ENCODE assay signal across 8 cellular contexts in the genomic region with DNA sequence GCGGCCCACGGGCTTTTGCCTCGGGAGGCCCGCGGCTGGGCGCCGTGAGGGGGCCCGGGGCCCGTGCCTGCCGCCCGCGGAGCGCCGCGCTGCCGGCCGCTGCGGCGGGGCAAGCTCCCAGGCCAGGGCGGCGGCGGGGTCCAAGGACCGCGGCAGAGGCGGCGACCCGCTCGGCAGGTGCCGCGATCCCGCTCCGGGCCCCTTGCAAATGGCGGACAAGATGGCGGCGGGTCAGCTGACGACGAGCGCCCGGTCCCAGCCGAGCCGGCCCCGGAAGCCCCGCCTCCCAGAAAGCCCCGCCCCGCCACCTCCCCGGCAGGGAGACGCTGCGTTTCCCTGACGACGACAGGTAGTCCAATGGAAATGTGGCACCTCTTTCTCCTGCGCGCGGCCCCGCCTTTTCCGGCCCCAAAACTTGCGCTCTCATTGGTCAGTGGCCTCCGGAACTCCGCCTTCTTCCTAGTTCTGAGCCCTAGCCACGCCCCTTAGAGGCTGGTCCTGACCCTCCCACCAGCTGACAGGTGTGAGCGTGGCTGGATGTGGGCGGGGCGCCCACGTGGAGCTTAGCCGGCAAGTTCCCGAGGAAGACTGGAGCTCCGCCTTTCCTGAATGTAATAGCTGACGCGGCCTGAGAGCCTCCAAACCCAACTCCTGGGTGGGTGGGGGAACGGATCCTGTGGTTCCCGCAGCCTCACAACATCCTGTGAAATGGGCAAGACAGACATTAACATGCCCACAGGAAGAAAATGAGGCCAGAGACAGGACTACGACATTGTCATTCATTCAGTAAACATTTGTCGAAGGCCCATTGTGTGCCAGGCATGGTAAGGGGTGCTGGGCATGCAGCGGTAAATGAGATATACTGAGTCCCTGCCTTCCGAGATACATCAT. TPM values are rescaled to one million over a fixed set of nuclear protein-coding genes. Genes with fewer than 3 reads are reported as not detected.
DNase-seq lines count a peak whose midpoint lies in the region; ATAC-seq and TF ChIP-seq lines count a peak whose summit lies in the region.

Gene AP3D1 (minus strand): TSS at position 228 of the 891 bp plus-strand sequence. CDS start 232 bp downstream, outside the sequence.

- TF ChIP-seq CTCF in KMS-11 (conservative IDR thresholded peaks at IDR 0.05; ENCODE audit: low read depth, low read length) (no peak), Peyer's patch (IDR thresholded peaks at IDR 0.05) (no peak)

- peak within 1 kb of the TSS; percentile 38; the same call in 1 of the 2 replicates for H2AFZ ChIP-seq in KMS-11 (ENCODE audit: low read depth)

- peak; percentile 16 to 33 for TF ChIP-seq POLR2A in Peyer's patch (IDR thresholded peaks at IDR 0.05)

- H3K4me1 ChIP-seq in KMS-11 (ENCODE audit: low read depth, poor library complexity, severe bottlenecking) (peaks cover 17% of the 10 kb centered on the region), Peyer's patch (peaks cover 6 to 40% (median 10%) of the 10 kb centered on the region in 4 donors), esophagus (ENCODE audit: control insufficient read depth in 2 of 2, insufficient read depth in 2 of 2, low read length in 1 of 2) (peaks cover 0 to 9% of the 10 kb centered on the region in 2 donors), mucosa of stomach (ENCODE audit: control insufficient read depth, insufficient read depth, low read length) (peaks cover 20% of the 10 kb centered on the region)

- peak within 1 kb of the TSS; percentile 87 for H3K4me2 ChIP-seq in KMS-11

- H3K36me3 ChIP-seq in KMS-11 (ENCODE audit: insufficient read depth) (no peaks in the 10 kb centered on the region), Peyer's patch (no peaks in the 10 kb centered on the region), esophagus (ENCODE audit: control insufficient read depth in 2 of 2, insufficient read depth in 2 of 2, low read length in 1 of 2) (no peaks in the 10 kb centered on the region), mucosa of stomach (ENCODE audit: control insufficient read depth, insufficient read depth, low read length) (peaks cover 4% of the 10 kb centered on the region)

- H3K27ac ChIP-seq in KMS-11, result peak within 1 kb of the TSS; percentile 40; the same call in 1 of the 2 replicates
- H3K27ac ChIP-seq in Peyer's patch, result peak within 1 kb of the TSS; percentile 78 to 92 (median 84)
- H3K27ac ChIP-seq in esophagus (ENCODE audit: low read depth in 2 of 2, low read length in 1 of 2), result peak within 1 kb of the TSS; percentile 85 to 91

- peak; percentile 85 for ATAC-seq in GM21737 (IDR thresholded peaks at IDR 0.05; ENCODE audit: unreplicated experiment)

- peak; percentile 91 for DNase-seq in DMS53 treated with DMSO at 0.1 percent for 48 hours (lab: John Stamatoyannopoulos, UW; ENCODE audit: unreplicated experiment)
- DNase-seq in Peyer's patch, result peak; percentile 100
- DNase-seq in activated T-cell treated with anti-CD3 and anti-CD28 coated beads, Interleukin-2, amount 50 U/mL, for 48 hours, result peak; percentile 100
- peak; percentile 99 to 100 for DNase-seq in stimulated activated CD8-positive, alpha-beta memory T cell treated with anti-CD3 and anti-CD28 coated beads, Interleukin-7, amount 100 ng/mL, for 1 hour (ENCODE audit: low read depth in 2 of 2)

- H3K4me3 ChIP-seq in KMS-11 (IDR thresholded peaks at IDR 0.05; ENCODE audit: insufficient read depth, low read depth, low read length) (no peak within 1 kb of the TSS), Peyer's patch (peak within 1 kb of the TSS; percentile 95 to 98 (median 96)), esophagus (ENCODE audit: low read depth in 1 of 2, low read length in 2 of 2) (peak within 1 kb of the TSS; percentile 88 to 90), mucosa of stomach (ENCODE audit: low read length) (peak within 1 kb of the TSS; percentile 89)

- H3K27me3 ChIP-seq in KMS-11 (ENCODE audit: insufficient read depth, low read depth), result no peaks in the 10 kb centered on the region
- no peaks in the 10 kb centered on the region for H3K27me3 ChIP-seq in Peyer's patch
- H3K27me3 ChIP-seq in esophagus (ENCODE audit: control insufficient read depth in 1 of 2, insufficient read depth in 2 of 2, low read length in 2 of 2), result no peaks in the 10 kb centered on the region
- no peaks in the 10 kb centered on the region for H3K27me3 ChIP-seq in mucosa of stomach (ENCODE audit: control insufficient read depth, insufficient read depth, low read length)

- H3K9me3 ChIP-seq in Peyer's patch (no peaks in the 10 kb centered on the region), esophagus (ENCODE audit: control insufficient read depth in 2 of 2, insufficient read depth in 1 of 2, low read depth in 1 of 2, low read length in 1 of 2) (no peaks in the 10 kb centered on the region), mucosa of stomach (ENCODE audit: control insufficient read depth, low read length) (no peaks in the 10 kb centered on the region)

- H4K20me1 ChIP-seq in KMS-11 (ENCODE audit: insufficient read depth), result no peaks in the 10 kb centered on the region

- H3K79me2 ChIP-seq in KMS-11 (ENCODE audit: insufficient read depth, low read depth), result peaks cover 45% of the 10 kb centered on the region

- WGBS in esophagus, 2 donors, result 2% methylated on average over 64 to 74 of the region's 74 CpGs

- peak within 1 kb of the TSS; percentile 82 for H3K9ac ChIP-seq in KMS-11
- peak within 1 kb of the TSS; percentile 81 for H3K9ac ChIP-seq in mucosa of stomach (ENCODE audit: low read length)

RNA-seq across cellular contexts. Expression of gene AP3D1, which starts in this region (rescaled TPM):
- total RNA-seq in Peyer's patch, result 100 to 1,000 TPM; 104 to 136 (median 122) TPM
- polyA plus RNA-seq in esophagus, result 10 to 100 TPM; 50.8 to 64.5 TPM
